8 cellular contexts compared by ENCODE assay signal in genomic region chr4:183571350-183572076, GRCh38.
A peak's percentile ranks its signal among the peaks of the same experiment; 100 is the strongest.
DNase-seq lines count a peak whose midpoint lies in the region; ATAC-seq and TF ChIP-seq lines count a peak whose summit lies in the region.

No MANE protein-coding gene starts in this region.

- H3K27ac ChIP-seq in RWPE2 (ENCODE audit: poor library complexity, severe bottlenecking), result no peak overlapping the region

- no peak for TF ChIP-seq CTCF in RWPE2 (IDR thresholded peaks at IDR 0.05; ENCODE audit: poor library complexity, severe bottlenecking)

- H3K27me3 ChIP-seq in RWPE2 (ENCODE audit: insufficient read depth, poor library complexity, severe bottlenecking), result no peaks in the 10 kb centered on the region

- H3K36me3 ChIP-seq in RWPE2 (ENCODE audit: low read depth), result no peaks in the 10 kb centered on the region

- DNase-seq in AG08396 (ENCODE audit: low spot score), result peak; percentile 42
- peak; percentile 48 for DNase-seq in LoVo (ENCODE audit: low spot score)
- no peak for DNase-seq in RWPE2 (ENCODE audit: low spot score)
- peak; percentile 64 for DNase-seq in islet precursor cell
- DNase-seq in A172 (ENCODE audit: low spot score), result no peak
- DNase-seq in activated CD4-positive, CD25-positive, alpha-beta regulatory T cell treated with anti-CD3 and anti-CD28 coated beads, Interleukin-2, amount 50 U/mL, for 72 hours, result no peak

- ATAC-seq in RWPE2 (ENCODE audit: low read depth) (peak; percentile 55; the same call in 2 of the 3 replicates), GM19351 (IDR thresholded peaks at IDR 0.05; ENCODE audit: unreplicated experiment) (no peak), GM18873 (IDR thresholded peaks at IDR 0.05; ENCODE audit: low FRiP score, unreplicated experiment) (no peak)

- no peaks in the 10 kb centered on the region for H3K4me1 ChIP-seq in RWPE2 (ENCODE audit: insufficient read depth, poor library complexity, severe bottlenecking)

- H3K4me3 ChIP-seq in RWPE2 (ENCODE audit: severe bottlenecking), result no peak overlapping the region

- no peaks in the 10 kb centered on the region for H3K9me3 ChIP-seq in RWPE2 (ENCODE audit: severe bottlenecking)

Comparison
In these comparisons a context has a peak if more than half of its experiments do, and no peak if none do; other contexts are left out.
1. DNase-seq: peak in AG08396 (single experiment), LoVo (single experiment) and islet precursor cell (single experiment); none in RWPE2 (single experiment), A172 (single experiment) and activated CD4-positive, CD25-positive, alpha-beta regulatory T cell treated with anti-CD3 and anti-CD28 coated beads, Interleukin-2, amount 50 U/mL, for 72 hours (single experiment).